In the genomic region with DNA sequence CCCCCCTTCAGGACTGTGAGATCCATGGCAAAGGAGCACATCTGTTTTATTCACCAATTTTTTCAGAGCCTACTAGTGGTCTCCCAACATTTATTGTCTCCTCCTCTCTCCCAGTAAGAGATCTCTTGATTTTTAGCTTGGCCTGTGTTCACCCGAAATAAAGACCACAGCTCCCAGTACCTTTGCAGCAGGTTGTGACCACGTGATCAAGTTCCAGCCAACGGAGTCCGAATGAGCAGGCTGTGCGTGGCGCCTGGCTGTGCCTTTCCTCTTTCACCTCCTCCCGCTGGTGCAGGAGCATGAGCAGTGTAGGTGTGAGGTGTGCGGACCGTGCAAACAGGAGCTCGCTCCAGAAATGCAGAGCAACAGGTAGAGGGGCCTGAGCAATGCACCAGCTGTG, we compare ENCODE assay signal across 1 cellular context.
TF ChIP-seq lines count a peak whose summit lies in the region.

No MANE protein-coding gene starts in this region.

TF ChIP-seq in IMR-90, 13 proteins besides CTCF, POLR2A, EP300 and RAD21:
- TF ChIP-seq, protein P1, sequence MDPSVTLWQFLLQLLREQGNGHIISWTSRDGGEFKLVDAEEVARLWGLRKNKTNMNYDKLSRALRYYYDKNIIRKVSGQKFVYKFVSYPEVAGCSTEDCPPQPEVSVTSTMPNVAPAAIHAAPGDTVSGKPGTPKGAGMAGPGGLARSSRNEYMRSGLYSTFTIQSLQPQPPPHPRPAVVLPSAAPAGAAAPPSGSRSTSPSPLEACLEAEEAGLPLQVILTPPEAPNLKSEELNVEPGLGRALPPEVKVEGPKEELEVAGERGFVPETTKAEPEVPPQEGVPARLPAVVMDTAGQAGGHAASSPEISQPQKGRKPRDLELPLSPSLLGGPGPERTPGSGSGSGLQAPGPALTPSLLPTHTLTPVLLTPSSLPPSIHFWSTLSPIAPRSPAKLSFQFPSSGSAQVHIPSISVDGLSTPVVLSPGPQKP (IDR thresholded peaks at IDR 0.05; ENCODE audit: borderline replicate concordance, low read depth, low read length): no peak
- TF ChIP-seq FOS (IDR thresholded peaks at IDR 0.05; ENCODE audit: low read depth, low read length) (no peak), MXI1 (IDR thresholded peaks at IDR 0.05; ENCODE audit: borderline replicate concordance, low read depth, low read length) (no peak), NFE2L2 (IDR thresholded peaks at IDR 0.05; ENCODE audit: low read depth, low read length) (no peak), BHLHE40 (IDR thresholded peaks at IDR 0.05; ENCODE audit: low read depth, low read length) (no peak), RCOR1 (IDR thresholded peaks at IDR 0.05; ENCODE audit: insufficient replicate concordance, low read length) (no peak), CEBPB (IDR thresholded peaks at IDR 0.05; ENCODE audit: low read depth, low read length) (no peak), RFX5 (IDR thresholded peaks at IDR 0.05; ENCODE audit: low read depth, low read length) (no peak), MAFK (IDR thresholded peaks at IDR 0.05; ENCODE audit: low read depth, low read length) (no peak), CHD1 (IDR thresholded peaks at IDR 0.05; ENCODE audit: low read depth, low read length) (no peak), MAZ (IDR thresholded peaks at IDR 0.05; ENCODE audit: borderline replicate concordance, low read depth, low read length) (no peak), SMC3 (IDR thresholded peaks at IDR 0.05; ENCODE audit: low read depth, low read length) (no peak)
- TF ChIP-seq, protein P2, sequence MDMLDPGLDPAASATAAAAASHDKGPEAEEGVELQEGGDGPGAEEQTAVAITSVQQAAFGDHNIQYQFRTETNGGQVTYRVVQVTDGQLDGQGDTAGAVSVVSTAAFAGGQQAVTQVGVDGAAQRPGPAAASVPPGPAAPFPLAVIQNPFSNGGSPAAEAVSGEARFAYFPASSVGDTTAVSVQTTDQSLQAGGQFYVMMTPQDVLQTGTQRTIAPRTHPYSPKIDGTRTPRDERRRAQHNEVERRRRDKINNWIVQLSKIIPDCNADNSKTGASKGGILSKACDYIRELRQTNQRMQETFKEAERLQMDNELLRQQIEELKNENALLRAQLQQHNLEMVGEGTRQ (IDR thresholded peaks at IDR 0.05; ENCODE audit: low read depth, low read length): no peak
